Comparison of ENCODE assay signal across 23 cellular contexts in the genomic region with DNA sequence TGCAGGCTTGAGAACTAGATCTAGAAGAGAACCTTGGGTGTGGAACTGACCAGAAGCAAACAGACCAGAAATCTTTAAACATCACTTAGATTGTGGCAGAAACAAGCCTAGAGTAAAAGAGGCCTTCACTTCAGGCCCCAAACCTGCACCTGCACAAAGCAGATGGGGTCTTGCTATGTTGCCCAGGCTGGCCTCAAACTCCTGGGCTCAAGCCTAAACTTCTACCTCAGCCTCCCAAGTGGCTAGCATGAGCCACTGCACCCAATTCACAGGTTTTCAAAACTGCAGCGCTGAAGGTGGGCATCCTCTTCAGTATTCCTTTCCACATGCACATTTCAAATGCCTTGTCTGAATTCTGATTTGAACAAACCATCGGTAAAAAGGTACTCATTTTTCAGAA. TPM values are rescaled to one million over a fixed set of nuclear protein-coding genes. Genes with fewer than 3 reads are reported as not detected.
DNase-seq lines count a peak whose midpoint lies in the region; ATAC-seq, FAIRE-seq and TF ChIP-seq lines count a peak whose summit lies in the region.
"Had no signal": no experiment of that assay in that cellular context is flagged by ENCODE, and none has a peak within 500 bp of the region (broad histone marks: within the 10 kb centered on the region; RNA-seq: fewer than 3 reads in every experiment).

No MANE protein-coding gene starts in this region.

- TF ChIP-seq POLR2A in HepG2 (IDR thresholded peaks at IDR 0.05; ENCODE audit: insufficient read depth in 1 of 2, low read depth in 2 of 2, low read length in 2 of 2) (no peak), right lobe of liver (IDR thresholded peaks at IDR 0.05) (no peak), H1 (IDR thresholded peaks at IDR 0.05; ENCODE audit: control extremely low read depth in 1 of 2, low read depth in 2 of 2, low read length in 2 of 2) (no peak)

- no peaks in the 10 kb centered on the region for H3K79me1 ChIP-seq in H1 (ENCODE audit: low read depth, low read length)

- 73% methylated on average over 2 of the region's 2 CpGs for WGBS in HepG2 (ENCODE audit: low lambda C conversion rate)
- WGBS in right lobe of liver (ENCODE audit: insufficient coverage, low coverage, low lambda C conversion rate, missing lambda C conversion rate), result 82% methylated on average over 2 of the region's 2 CpGs
- 95% methylated on average over 2 of the region's 2 CpGs; no CpG with 5 or more reads in 1 of the 2 experiments for WGBS in H1 (ENCODE audit: extremely low coverage in 1 of 2, insufficient coverage in 1 of 2, insufficient read length in 1 of 2, insufficient replicate concordance in 2 of 2, low coverage in 1 of 2, low lambda C conversion rate in 2 of 2, missing lambda C conversion rate in 1 of 2), 2 experiments

- H4K20me1 ChIP-seq in HepG2 (ENCODE audit: insufficient read depth, low read length), result no peaks in the 10 kb centered on the region
- H4K20me1 ChIP-seq in H1 (replicated peaks in 1 of 2; ENCODE audit: control insufficient read depth in 1 of 2, insufficient read depth in 2 of 2, low read length in 2 of 2), result no peaks in the 10 kb centered on the region

- POLR2A ChIA-PET in HepG2 (lab: Yijun Ruan, JAX) (no interaction called here), H1 (lab: Charles Lee; ENCODE audit: partially characterized antibody) (interaction anchor here (1.1 kb wide), 1 partner anchor 12 kb away, joined by 3 read pairs; no protein-coding TSS in a partner anchor)

- H3K14ac ChIP-seq in H1 (ENCODE audit: insufficient read length), result no peak overlapping the region

- in situ Hi-C loops in HepG2 (cut with HindIII; ENCODE audit: extremely low pct_ligation_motif_present, low pct_unique_long_range_greater_than_20kb), result no loop called here

- no peak overlapping the region for H3K4me2 ChIP-seq in HepG2 (ENCODE audit: low read depth, low read length)
- H3K4me2 ChIP-seq in H1 (ENCODE audit: insufficient read depth in 1 of 2, low read depth in 2 of 2, low read length in 2 of 2), result no peak overlapping the region
- H3K4me2 ChIP-seq: KMS-11 had no signal

- no peak for FAIRE-seq in HepG2 (lab: Jason Lieb, UNC)
- FAIRE-seq in H1 (lab: Jason Lieb, UNC), result no peak
- FAIRE-seq: GM12891, RCC 7860 had no signal

- H3K79me2 ChIP-seq in HepG2 (ENCODE audit: insufficient read depth, low read length) (no peaks in the 10 kb centered on the region), H1 (ENCODE audit: control insufficient read depth in 1 of 2, insufficient read depth in 2 of 2, low read length in 2 of 2) (no peaks in the 10 kb centered on the region)

- H3K27me3 ChIP-seq in HepG2 (ENCODE audit: control insufficient read depth in 1 of 2, insufficient read depth in 2 of 2, low read length in 2 of 2) (no peaks in the 10 kb centered on the region), right lobe of liver (no peaks in the 10 kb centered on the region), H1 (replicated peaks in 1 of 4; ENCODE audit: control insufficient read depth in 3 of 4, extremely low read depth in 1 of 4, insufficient read depth in 3 of 4, low read length in 3 of 4) (no peaks in the 10 kb centered on the region)

- no peak overlapping the region for H3K18ac ChIP-seq in H1 (ENCODE audit: extremely low read depth, low read length)

- H2AK5ac ChIP-seq in H1 (ENCODE audit: low read depth, low read length), result no peak overlapping the region

- DNase-seq in HepG2 (ENCODE audit: low spot score) (no peak), right lobe of liver (no peak), NAMALWA (ENCODE audit: low spot score) (peak; percentile 18), H1 (ENCODE audit: low read depth in 1 of 2, low spot score in 2 of 2) (no peak), SHP77 treated with DMSO at 0.1 percent for 48 hours (lab: John Stamatoyannopoulos, UW) (no peak), T1000 (lab: John Stamatoyannopoulos, UW) (no peak)
- DNase-seq: DMS53, GF-D8, GM23248, NCI-H1105, NCI-H146, NCI-H2081, NCI-H2171 treated with DMSO at 0.1 percent for 48 hours, NCI-H524 treated with DMSO at 0.1 percent for 48 hours, NCI-H82 had no signal

- intact Hi-C loops in HepG2 (cut with micrococcal nuclease; ENCODE audit: unreplicated experiment), result no loop called here
- intact Hi-C loops in right lobe of liver (cut with DNase I), result no loop called here

- TF ChIP-seq EP300 in HepG2 (IDR thresholded peaks at IDR 0.05; ENCODE audit: low read depth in 2 of 2, low read length in 2 of 2), result no peak
- TF ChIP-seq EP300 in HepG2 (CRISPR knock-in tag; IDR thresholded peaks at IDR 0.05; ENCODE audit: borderline replicate concordance), result no peak
- no peak for TF ChIP-seq EP300 in H1 (IDR thresholded peaks at IDR 0.05; ENCODE audit: borderline replicate concordance in 1 of 2, low read depth in 2 of 2, low read length in 2 of 2)

- H3K9ac ChIP-seq in HepG2 (ENCODE audit: insufficient read depth, low read depth, low read length) (no peak overlapping the region), H1 (replicated peaks in 1 of 4; ENCODE audit: extremely low read depth in 1 of 4, low read depth in 3 of 4, low read length in 3 of 4) (no peak overlapping the region)
- H3K9ac ChIP-seq: GM23248, KMS-11 had no signal

- no peak overlapping the region for H2BK5ac ChIP-seq in H1 (ENCODE audit: low read depth, low read length)

- ATAC-seq in HepG2 (no peak; the same call in 2 of the 3 replicates), right lobe of liver (no peak), HG03159 (IDR thresholded peaks at IDR 0.05; ENCODE audit: unreplicated experiment) (no peak), HG03521 (IDR thresholded peaks at IDR 0.05; ENCODE audit: unreplicated experiment) (no peak)
- ATAC-seq: Right ventricle myocardium inferior had no signal

- no peak overlapping the region for H2BK12ac ChIP-seq in H1 (ENCODE audit: low read depth, low read length)

- H3K23me2 ChIP-seq in H1 (ENCODE audit: low read depth, low read length), result no peaks in the 10 kb centered on the region

- no peak overlapping the region for H3K4ac ChIP-seq in H1 (replicated peaks; ENCODE audit: insufficient read length, low read depth, low read length)

- no peaks in the 10 kb centered on the region for H3K9me3 ChIP-seq in HepG2 (ENCODE audit: low read length)
- no peaks in the 10 kb centered on the region for H3K9me3 ChIP-seq in right lobe of liver
- H3K9me3 ChIP-seq in H1 (ENCODE audit: insufficient read depth in 2 of 2, low read depth in 1 of 2, low read length in 1 of 2), result 0 out of 4 replicates have a peak, but pooled peaks cover 0 to 2% of the 10 kb centered on the region in 2 experiments

- no peak for TF ChIP-seq CTCF in HepG2 (CRISPR knock-in tag; IDR thresholded peaks at IDR 0.05)
- no peak for TF ChIP-seq CTCF in right lobe of liver (IDR thresholded peaks at IDR 0.05)
- no peak for TF ChIP-seq CTCF in H1 (IDR thresholded peaks at IDR 0.05; ENCODE audit: control extremely low read depth in 1 of 3, insufficient read depth in 1 of 3, low read depth in 1 of 3, low read length in 3 of 3)

- H3K56ac ChIP-seq in H1 (replicated peaks; ENCODE audit: insufficient read length, low read depth, low read length), result no peak overlapping the region

- H4K5ac ChIP-seq in H1 (ENCODE audit: insufficient read length, low read depth, low read length), result no peak overlapping the region

- CTCF ChIA-PET in HepG2 (lab: Yijun Ruan, JAX; ENCODE audit: low intra/inter-chr PET ratio, low total read pairs), result no interaction called here
- CTCF ChIA-PET in H1 (lab: Charles Lee; ENCODE audit: partially characterized antibody), result interaction anchor here (1.1 to 2.0 kb wide), 2 partner anchors 10 to 20 kb away, joined by 4 to 8 read pairs; no protein-coding TSS in a partner anchor

- H3K4me1 ChIP-seq in HepG2 (ENCODE audit: insufficient read depth, low read length), result peaks cover 5% of the 10 kb centered on the region
- H3K4me1 ChIP-seq in right lobe of liver, result no peaks in the 10 kb centered on the region
- H3K4me1 ChIP-seq in H1 (replicated peaks in 1 of 4; ENCODE audit: control insufficient read depth in 3 of 4, insufficient read depth in 4 of 4, low read length in 3 of 4), result no peaks in the 10 kb centered on the region

- H3K27ac ChIP-seq in HepG2 (ENCODE audit: extremely low read length, insufficient read depth, low read length) (no peak overlapping the region), right lobe of liver (no peak overlapping the region), H1 (ENCODE audit: low read depth, low read length) (no peak overlapping the region)
- H3K27ac ChIP-seq: 22Rv1, GM23248, HL-60, KMS-11 had no signal

- H2BK20ac ChIP-seq in H1 (ENCODE audit: low read length), result no peak overlapping the region

- H3K4me3 ChIP-seq in HepG2 (replicated peaks in 1 of 3; ENCODE audit: insufficient read depth in 1 of 3, low read depth in 2 of 3, low read length in 3 of 3) (no peak overlapping the region), right lobe of liver (no peak overlapping the region), H1 (ENCODE audit: extremely low read depth in 1 of 4, insufficient read depth in 2 of 4, low read depth in 3 of 4, low read length in 4 of 4) (no peak overlapping the region)
- H3K4me3 ChIP-seq: GM23248 had no signal

- H4K91ac ChIP-seq in H1 (replicated peaks; ENCODE audit: insufficient read length, low read length), result no peak overlapping the region

- BruUV-seq in HepG2 (replicated peaks; lab: Mats Ljungman, UMichigan), result no TSS peak

- no peak overlapping the region for H2BK15ac ChIP-seq in H1 (ENCODE audit: low read length)

- H4K8ac ChIP-seq in H1 (ENCODE audit: extremely low read depth, insufficient read depth, low read length), result no peak overlapping the region

- H3K23ac ChIP-seq in H1 (ENCODE audit: insufficient read length), result no peak overlapping the region

- no peak for TF ChIP-seq RAD21 in HepG2 (CRISPR knock-in tag; IDR thresholded peaks at IDR 0.05)
- no peak for TF ChIP-seq RAD21 in H1 (IDR thresholded peaks at IDR 0.05 in 1 of 2, conservative IDR thresholded peaks at IDR 0.05 in 1 of 2; ENCODE audit: low read depth in 2 of 2, low read length in 2 of 2)

- H2AFZ ChIP-seq in HepG2 (ENCODE audit: low read length), result no peak overlapping the region
- no peak overlapping the region for H2AFZ ChIP-seq in H1 (ENCODE audit: low read length)
- H2AFZ ChIP-seq: GM23248 had no signal

- H2BK120ac ChIP-seq in H1 (replicated peaks; ENCODE audit: low read depth, low read length), result no peak overlapping the region

- no peaks in the 10 kb centered on the region; a peak in 1 of 5 replicates for H3K36me3 ChIP-seq in HepG2 (replicated peaks in 1 of 2; ENCODE audit: control insufficient read depth in 1 of 2, insufficient read depth in 2 of 2, low read length in 2 of 2)
- no peaks in the 10 kb centered on the region for H3K36me3 ChIP-seq in right lobe of liver
- no peaks in the 10 kb centered on the region for H3K36me3 ChIP-seq in H1 (ENCODE audit: control insufficient read depth in 2 of 4, insufficient read depth in 4 of 4, low read length in 3 of 4)

RNA-seq across cellular contexts. Expression of a gene that starts 19.9 kb away (rescaled TPM):
- total RNA-seq in HepG2 (2016; rRNA removed; fragmentation: Illumina TruSeq; extraction: Trizol) (11.8 and 15.3 TPM in 2 replicates), right lobe of liver (1 to 10 TPM; 2.7 to 4.7 (median 3.8) TPM)
- total RNA-seq in HepG2 (2016; cell fraction: cytosol; rRNA removed; fragmentation: Illumina TruSeq; extraction: Trizol; ENCODE audit: low read depth), result 7.0 and 12.1 TPM in 2 replicates
- total RNA-seq in HepG2 (2016; cell fraction: insoluble cytoplasmic fraction; rRNA removed; fragmentation: Illumina TruSeq; extraction: Trizol), result 10.5 and 15.8 TPM in 2 replicates
- 15.2 and 16.8 TPM in 2 replicates for total RNA-seq in HepG2 (2016; cell fraction: membrane; rRNA removed; fragmentation: Illumina TruSeq; extraction: Trizol)
- total RNA-seq in HepG2 (2016; cell fraction: nucleus; rRNA removed; fragmentation: Illumina TruSeq; extraction: Trizol), result 26.0 and 26.9 TPM in 2 replicates
- polyA plus RNA-seq in HepG2 (2011; rRNA removed) (16.9 and 17.6 TPM in 2 replicates), H1 (2011; rRNA removed) (2.1 and 2.8 TPM in 2 replicates)
- polyA plus RNA-seq in HepG2 (2011; cell fraction: cytosol; rRNA removed), result 10.7 and 15.6 TPM in 2 replicates
- 56.1 and 57.8 TPM in 2 replicates for polyA plus RNA-seq in HepG2 (2011; cell fraction: nucleus; rRNA removed)
- polyA plus RNA-seq in HepG2 (2012), result 7.0 and 8.7 TPM in 2 replicates
- 13.9 and 14.7 TPM in 2 replicates for polyA plus RNA-seq in HepG2 (2016; cell fraction: cytosol; fragmentation: Illumina TruSeq; extraction: Trizol; ENCODE audit: low read depth)
- 15.1 and 15.7 TPM in 2 replicates for polyA plus RNA-seq in HepG2 (2016; cell fraction: insoluble cytoplasmic fraction; fragmentation: Illumina TruSeq; extraction: Trizol; ENCODE audit: low read depth)
- 19.4 and 21.3 TPM in 2 replicates for polyA plus RNA-seq in HepG2 (2016; cell fraction: membrane; fragmentation: Illumina TruSeq; extraction: Trizol; ENCODE audit: low read depth)
- 51.9 and 52.5 TPM in 2 replicates for polyA plus RNA-seq in HepG2 (2016; cell fraction: nucleus; fragmentation: Illumina TruSeq; extraction: Trizol; ENCODE audit: insufficient read depth, low read depth)
- 4.3 and 8.7 TPM in 2 replicates for polyA minus RNA-seq in HepG2 (2011; rRNA and poly(A)+ RNA removed; ENCODE audit: low replicate concordance)
- 5.2 and 5.4 TPM in 2 replicates for polyA minus RNA-seq in HepG2 (2011; cell fraction: cytosol; rRNA and poly(A)+ RNA removed)
- 29.5 and 42.1 TPM in 2 replicates for polyA minus RNA-seq in HepG2 (2011; cell fraction: nucleus; rRNA and poly(A)+ RNA removed)
- total RNA-seq in H1 (2021; fragmentation: NEBNext Ultra II Directional; extraction: Animal tissue kit (Norgen Biotek cat#: 25700)), result 1.7 and 2.5 TPM in 2 replicates
- polyA plus RNA-seq in H1 (2011; cell fraction: cytosol; rRNA removed), result 2.8 TPM
- 5.2 TPM for polyA plus RNA-seq in H1 (2011; cell fraction: nucleus; rRNA removed)
- 2.3 to 2.7 TPM (median 2.5 TPM) in 4 replicates for polyA plus RNA-seq in H1 (2012, experiment 1 of 2)
- 1.3 TPM for polyA plus RNA-seq in H1 (2012, experiment 2 of 2)
- 1.6 TPM for polyA plus RNA-seq in H1 (2013, experiment 1 of 2)
- polyA plus RNA-seq in H1 (2013, experiment 2 of 2), result 2.1 TPM
- polyA minus RNA-seq in H1 (2011; rRNA and poly(A)+ RNA removed), result 1.7 and 3.7 TPM in 2 replicates
- polyA minus RNA-seq in H1 (2011; cell fraction: cytosol; rRNA and poly(A)+ RNA removed), result 1.8 TPM
- polyA minus RNA-seq in H1 (2011; cell fraction: nucleus; rRNA and poly(A)+ RNA removed), result 6.1 TPM

RNA-seq across cellular contexts. Expression of a gene that starts 34.4 kb away (rescaled TPM):
- total RNA-seq in HepG2 (2016; rRNA removed; fragmentation: Illumina TruSeq; extraction: Trizol) (8.2 and 12.8 TPM in 2 replicates), right lobe of liver (1 to 10 TPM; 3.6 to 8.7 (median 5.9) TPM)
- total RNA-seq in HepG2 (2016; cell fraction: cytosol; rRNA removed; fragmentation: Illumina TruSeq; extraction: Trizol; ENCODE audit: low read depth), result 9.1 and 10.6 TPM in 2 replicates
- total RNA-seq in HepG2 (2016; cell fraction: insoluble cytoplasmic fraction; rRNA removed; fragmentation: Illumina TruSeq; extraction: Trizol), result 8.4 and 10.7 TPM in 2 replicates
- total RNA-seq in HepG2 (2016; cell fraction: membrane; rRNA removed; fragmentation: Illumina TruSeq; extraction: Trizol), result 9.6 and 11.1 TPM in 2 replicates
- total RNA-seq in HepG2 (2016; cell fraction: nucleus; rRNA removed; fragmentation: Illumina TruSeq; extraction: Trizol), result 11.5 and 11.8 TPM in 2 replicates
- polyA plus RNA-seq in HepG2 (2011; rRNA removed) (9.3 and 11.1 TPM in 2 replicates), H1 (2011; rRNA removed) (8.1 and 10.0 TPM in 2 replicates)
- 5.1 and 6.1 TPM in 2 replicates for polyA plus RNA-seq in HepG2 (2011; cell fraction: cytosol; rRNA removed)
- 26.5 and 27.5 TPM in 2 replicates for polyA plus RNA-seq in HepG2 (2011; cell fraction: nucleus; rRNA removed)
- polyA plus RNA-seq in HepG2 (2012), result 4.2 and 5.2 TPM in 2 replicates
- polyA plus RNA-seq in HepG2 (2016; cell fraction: cytosol; fragmentation: Illumina TruSeq; extraction: Trizol; ENCODE audit: low read depth), result 1.3 and 1.6 TPM in 2 replicates
- 5.7 and 6.5 TPM in 2 replicates for polyA plus RNA-seq in HepG2 (2016; cell fraction: insoluble cytoplasmic fraction; fragmentation: Illumina TruSeq; extraction: Trizol; ENCODE audit: low read depth)
- 3.0 and 4.1 TPM in 2 replicates for polyA plus RNA-seq in HepG2 (2016; cell fraction: membrane; fragmentation: Illumina TruSeq; extraction: Trizol; ENCODE audit: low read depth)
- 33.2 and 35.7 TPM in 2 replicates for polyA plus RNA-seq in HepG2 (2016; cell fraction: nucleus; fragmentation: Illumina TruSeq; extraction: Trizol; ENCODE audit: insufficient read depth, low read depth)
- polyA minus RNA-seq in HepG2 (2011; rRNA and poly(A)+ RNA removed; ENCODE audit: low replicate concordance), result 7.4 and 14.9 TPM in 2 replicates
- polyA minus RNA-seq in HepG2 (2011; cell fraction: cytosol; rRNA and poly(A)+ RNA removed), result 4.6 and 4.8 TPM in 2 replicates
- 11.6 and 11.8 TPM in 2 replicates for polyA minus RNA-seq in HepG2 (2011; cell fraction: nucleus; rRNA and poly(A)+ RNA removed)
- total RNA-seq in H1 (2021; fragmentation: NEBNext Ultra II Directional; extraction: Animal tissue kit (Norgen Biotek cat#: 25700)), result 8.3 and 9.4 TPM in 2 replicates
- 12.1 TPM for polyA plus RNA-seq in H1 (2011; cell fraction: cytosol; rRNA removed)
- polyA plus RNA-seq in H1 (2011; cell fraction: nucleus; rRNA removed), result 16.8 TPM
- 7.1 to 9.9 TPM (median 8.8 TPM) in 4 replicates for polyA plus RNA-seq in H1 (2012, experiment 1 of 2)
- polyA plus RNA-seq in H1 (2012, experiment 2 of 2), result 3.8 TPM
- 7.7 TPM for polyA plus RNA-seq in H1 (2013, experiment 1 of 2)
- 6.8 TPM for polyA plus RNA-seq in H1 (2013, experiment 2 of 2)
- 6.6 and 7.8 TPM in 2 replicates for polyA minus RNA-seq in H1 (2011; rRNA and poly(A)+ RNA removed)
- polyA minus RNA-seq in H1 (2011; cell fraction: cytosol; rRNA and poly(A)+ RNA removed), result 6.6 TPM
- 15.0 TPM for polyA minus RNA-seq in H1 (2011; cell fraction: nucleus; rRNA and poly(A)+ RNA removed)
